In the genomic region with DNA sequence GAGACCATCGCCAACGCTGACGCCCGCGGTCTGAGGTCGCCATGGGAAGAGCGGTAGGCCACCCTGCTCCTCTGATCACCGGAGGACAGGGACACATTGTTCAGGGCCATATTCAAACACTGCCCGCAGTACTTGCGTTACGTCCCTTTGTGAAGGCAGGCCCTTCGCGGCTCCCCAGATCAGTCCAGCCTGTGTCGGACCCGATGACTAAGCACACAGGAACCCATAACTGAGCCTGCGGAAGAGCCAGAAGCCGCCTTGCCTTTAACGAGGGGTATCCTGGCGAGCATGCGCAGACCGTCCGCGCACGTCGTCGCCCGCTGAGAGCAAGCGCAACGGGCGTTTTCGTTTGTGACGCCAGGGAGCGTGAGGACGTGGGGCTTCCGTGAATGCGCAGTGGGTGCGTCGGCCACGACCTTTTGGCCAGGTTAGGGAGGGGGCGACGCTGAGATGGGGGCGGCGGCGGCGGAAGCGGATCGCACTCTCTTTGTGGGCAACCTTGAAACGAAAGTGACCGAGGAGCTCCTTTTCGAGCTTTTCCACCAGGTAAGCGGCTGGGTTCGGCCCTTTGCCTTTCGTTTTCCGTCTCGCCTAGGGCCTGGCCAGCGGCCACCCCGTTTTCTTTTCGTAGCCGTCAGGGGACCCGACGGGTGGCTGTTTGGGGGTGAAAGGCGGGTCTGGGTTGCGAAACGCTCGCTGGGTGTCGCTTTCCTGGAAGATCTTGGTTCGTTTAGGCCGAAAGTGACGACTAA, we compare ENCODE assay signal across 8 cellular contexts. TPM values are rescaled to one million over a fixed set of nuclear protein-coding genes. Genes with fewer than 3 reads are reported as not detected.
DNase-seq lines count a peak whose midpoint lies in the region; ATAC-seq and TF ChIP-seq lines count a peak whose summit lies in the region.

A gene with protein sequence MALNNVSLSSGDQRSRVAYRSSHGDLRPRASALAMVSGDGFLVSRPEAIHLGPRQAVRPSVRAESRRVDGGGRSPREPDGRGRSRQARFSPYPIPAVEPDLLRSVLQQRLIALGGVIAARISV (minus strand): TSS at position 290 of the 752 bp plus-strand sequence. CDS start 180 bp downstream, at position 110.
A gene with protein sequence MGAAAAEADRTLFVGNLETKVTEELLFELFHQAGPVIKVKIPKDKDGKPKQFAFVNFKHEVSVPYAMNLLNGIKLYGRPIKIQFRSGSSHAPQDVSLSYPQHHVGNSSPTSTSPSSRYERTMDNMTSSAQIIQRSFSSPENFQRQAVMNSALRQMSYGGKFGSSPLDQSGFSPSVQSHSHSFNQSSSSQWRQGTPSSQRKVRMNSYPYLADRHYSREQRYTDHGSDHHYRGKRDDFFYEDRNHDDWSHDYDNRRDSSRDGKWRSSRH (plus strand): TSS at position 445 of the 752 bp plus-strand sequence. CDS start 6 bp downstream, at position 451.

- TF ChIP-seq CTCF in OCI-LY3 (IDR thresholded peaks at IDR 0.05; ENCODE audit: low read depth, low read length) (peak; percentile 40), mucosa of descending colon (IDR thresholded peaks at IDR 0.05) (no peak)

- H3K79me2 ChIP-seq in OCI-LY3 (ENCODE audit: low read length), result peaks cover 67% of the 10 kb centered on the region

- peak within 1 kb of the TSS; percentile 59; the same call in 1 of the 2 replicates for H2AFZ ChIP-seq in OCI-LY3 (ENCODE audit: low read depth, low read length)

- H3K9me3 ChIP-seq in OCI-LY3 (ENCODE audit: insufficient read depth, low read length) (no peaks in the 10 kb centered on the region), mucosa of descending colon (no peaks in the 10 kb centered on the region)

- peak; percentile 62 for DNase-seq in DMS 273 treated with DMSO at 0.1 percent for 48 hours (lab: John Stamatoyannopoulos, UW)
- peak; percentile 83 for DNase-seq in HuH-7 (ENCODE audit: low spot score)
- peak; percentile 96 for DNase-seq in activated T-cell treated with anti-CD3 and anti-CD28 coated beads for 4 hours
- DNase-seq in epithelial cell of prostate (ENCODE audit: low read depth, low spot score), result peak; percentile 89
- DNase-seq in mucosa of descending colon, result peak; percentile 97 to 99 (median 98)
- DNase-seq in stimulated activated CD8-positive, alpha-beta memory T cell treated with anti-CD3 and anti-CD28 coated beads, Interleukin-4, amount 100 ng/mL, for 24 hours (ENCODE audit: low read depth), result peak; percentile 98

- H3K4me3 ChIP-seq in OCI-LY3 (ENCODE audit: low read length) (peak within 1 kb of the TSS; percentile 91), mucosa of descending colon (peak within 1 kb of the TSS; percentile 69)

- ATAC-seq in GM21515 (IDR thresholded peaks at IDR 0.05; ENCODE audit: unreplicated experiment) (peak; percentile 92), mucosa of descending colon (peak; percentile 95)

- no peaks in the 10 kb centered on the region for H3K27me3 ChIP-seq in OCI-LY3 (ENCODE audit: low read depth, low read length)

- peak within 1 kb of the TSS; percentile 93 for H3K9ac ChIP-seq in OCI-LY3 (ENCODE audit: low read length)

- H3K4me1 ChIP-seq in OCI-LY3 (ENCODE audit: low read length) (peaks cover 36% of the 10 kb centered on the region), mucosa of descending colon (ENCODE audit: low read depth) (peaks cover 21% of the 10 kb centered on the region)

- H3K27ac ChIP-seq in OCI-LY3 (ENCODE audit: low read length) (peak within 1 kb of the TSS; percentile 78), epithelial cell of prostate (peak within 1 kb of the TSS; percentile 97)

- H3K36me3 ChIP-seq in OCI-LY3 (replicated peaks; ENCODE audit: low read depth, low read length) (peaks cover 15% of the 10 kb centered on the region), mucosa of descending colon (ENCODE audit: low read depth) (no peaks in the 10 kb centered on the region)

- H4K20me1 ChIP-seq in OCI-LY3 (ENCODE audit: insufficient read depth, low read length), result peaks cover 15% of the 10 kb centered on the region

- intact Hi-C loops in mucosa of descending colon (cut with DNase I, micrococcal nuclease), result no loop called here

- H3K4me2 ChIP-seq in OCI-LY3 (ENCODE audit: low read length), result peak within 1 kb of the TSS; percentile 94

RNA-seq across cellular contexts. Expression of the first gene that starts in this region (rescaled TPM):
- 10 to 100 TPM in 2 of 3 donors, 1 to 10 TPM in 1; 8.6 to 14.0 (median 12.0) TPM for total RNA-seq in mucosa of descending colon

RNA-seq across cellular contexts. Expression of the second gene that starts in this region (rescaled TPM):
- 10 to 100 TPM; 29.0 to 35.5 (median 33.6) TPM for total RNA-seq in mucosa of descending colon

Comparison
In these comparisons a context has a peak if more than half of its experiments do, and no peak if none do; other contexts are left out.
1. Peak in every context shown above with its lines: DNase-seq, ATAC-seq, H3K4me3 ChIP-seq and H3K27ac ChIP-seq.